In the genomic region with DNA sequence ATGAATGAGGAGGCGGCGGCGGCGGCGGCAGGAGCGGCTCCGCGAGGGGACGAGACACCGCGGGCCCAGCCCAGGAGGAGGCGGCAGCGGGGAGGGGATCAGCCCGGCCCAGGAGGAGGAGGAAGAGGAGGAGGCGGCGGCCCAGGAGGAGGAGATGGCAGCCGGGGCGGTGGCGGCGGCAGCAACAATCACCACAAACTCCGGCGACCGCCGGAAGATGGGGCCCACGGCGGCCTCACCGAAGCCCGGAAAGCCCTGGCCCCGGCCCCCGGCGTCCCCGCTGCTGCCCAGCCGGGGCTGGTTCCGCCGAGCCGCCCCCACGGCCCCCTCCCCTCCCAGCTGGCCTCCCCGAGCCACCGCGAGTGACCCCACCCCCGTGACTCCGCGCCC, we compare ENCODE assay signal across 8 cellular contexts. TPM values are rescaled to one million over a fixed set of nuclear protein-coding genes. Genes with fewer than 3 reads are reported as not detected.
DNase-seq lines count a peak whose midpoint lies in the region; ATAC-seq and TF ChIP-seq lines count a peak whose summit lies in the region.
"Not testable (repeated sequence)": the region's sequence is repeated elsewhere in the genome, so short reads cannot be mapped to it uniquely, and the experiment has no call there.

No MANE protein-coding gene starts in this region.

- not testable (repeated sequence) for H3K36me3 ChIP-seq in SJCRH30

- ATAC-seq in GM21619 (IDR thresholded peaks at IDR 0.05; ENCODE audit: unreplicated experiment) = peak; percentile 50
- peak; percentile 72 to 77 for ATAC-seq in naive thymus-derived CD8-positive, alpha-beta T cell

- DNase-seq in D341Med (ENCODE audit: low spot score) = peak; percentile 46
- DNase-seq in HL-60 (ENCODE audit: low read depth in 1 of 2, low spot score in 1 of 2) = peak in 1 of 2 experiments; percentile 65
- DNase-seq in SJCRH30 = peak; percentile 60 to 64
- peak; percentile 53 for DNase-seq in activated T-helper 1 cell treated with Interleukin-2 at 50 U/mL for 16 hours (ENCODE audit: low read depth)
- peak; percentile 68 for DNase-seq in fibroblast of gingiva (ENCODE audit: low read depth)
- DNase-seq in naive thymus-derived CD8-positive, alpha-beta T cell = peak in 9 of 10 donors; percentile 49 to 84 (median 65)
- DNase-seq in stimulated activated CD8-positive, alpha-beta memory T cell treated with anti-CD3 and anti-CD28 coated beads, Interleukin-4, amount 100 ng/mL, for 1 hour (ENCODE audit: low read depth in 2 of 2, low spot score in 1 of 2) = peak; percentile 22 to 35

- not testable (repeated sequence) for H3K9me3 ChIP-seq in SJCRH30 (replicated peaks)

- peak overlapping the region in 9 of 10 donors; percentile 36 to 89 (median 56) for H3K4me3 Mint-ChIP-seq in naive thymus-derived CD8-positive, alpha-beta T cell

- H3K36me3 Mint-ChIP-seq in naive thymus-derived CD8-positive, alpha-beta T cell = not testable (repeated sequence)

- not testable (repeated sequence) for H3K27me3 Mint-ChIP-seq in naive thymus-derived CD8-positive, alpha-beta T cell

- POLR2A ChIA-PET in naive thymus-derived CD8-positive, alpha-beta T cell (lab: Charles Lee) = interaction anchor here (1.0 to 1.7 kb wide), 6 partner anchors 17 to 155 kb away, joined by 3 to 19 read pairs (median 4); a partner anchor contains a TSS

- H3K27ac ChIP-seq in HL-60 (replicated peaks) (peak overlapping the region; percentile 70), SJCRH30 (peak overlapping the region; percentile 44; the same call in 1 of the 2 replicates)

- not testable (repeated sequence) for H3K27me3 ChIP-seq in HL-60 (ENCODE audit: insufficient read depth, poor library complexity, severe bottlenecking); SJCRH30

- H3K4me1 ChIP-seq in SJCRH30 = not testable (repeated sequence)

- peak overlapping the region; percentile 27 for H3K4me3 ChIP-seq in HL-60 (replicated peaks; ENCODE audit: insufficient read depth, low read length)
- H3K4me3 ChIP-seq in SJCRH30 = peak overlapping the region; percentile 85

- peaks cover 29 to 55% (median 52%) of the 10 kb centered on the region in 4 donors for H3K4me1 Mint-ChIP-seq in naive thymus-derived CD8-positive, alpha-beta T cell

- not testable (repeated sequence) for TF ChIP-seq CTCF in HL-60 (IDR thresholded peaks at IDR 0.05; ENCODE audit: insufficient read depth, low read length)

- not testable (repeated sequence) for H3K9me3 Mint-ChIP-seq in naive thymus-derived CD8-positive, alpha-beta T cell

- H3K27ac Mint-ChIP-seq in naive thymus-derived CD8-positive, alpha-beta T cell = peak overlapping the region in 7 of 10 donors; percentile 37 to 95 (median 77)

RNA-seq across cellular contexts. Expression of a gene that starts 0.5 kb away (rescaled TPM):
- total RNA-seq in SJCRH30 (2014; rRNA removed; shearing (Covaris generic)) = 70.3 and 78.1 TPM in 2 replicates
- total RNA-seq in naive thymus-derived CD8-positive, alpha-beta T cell = 10 to 100 TPM; 35.1 to 35.8 TPM
- 10 to 100 TPM; 23.7 to 26.2 (median 25.2) TPM for polyA plus RNA-seq in naive thymus-derived CD8-positive, alpha-beta T cell

RNA-seq across cellular contexts. Expression of a gene that starts 29.3 kb away (rescaled TPM):
- total RNA-seq in SJCRH30 (2014; rRNA removed; shearing (Covaris generic)) = 131 and 148 TPM in 2 replicates
- total RNA-seq in naive thymus-derived CD8-positive, alpha-beta T cell = 10 to 100 TPM; 46.7 to 47.3 TPM
- polyA plus RNA-seq in naive thymus-derived CD8-positive, alpha-beta T cell = 100 to 1,000 TPM; 151 to 179 (median 159) TPM

RNA-seq across cellular contexts. Expression of a gene that starts 53.1 kb away (rescaled TPM):
- 38.4 and 41.0 TPM in 2 replicates for total RNA-seq in SJCRH30 (2014; rRNA removed; shearing (Covaris generic))
- total RNA-seq in naive thymus-derived CD8-positive, alpha-beta T cell = 10 to 100 TPM; 24.8 to 24.9 TPM
- polyA plus RNA-seq in naive thymus-derived CD8-positive, alpha-beta T cell = 1 to 10 TPM; 6.8 to 9.7 (median 9.0) TPM
